9 cellular contexts compared by ENCODE assay signal in the genomic region with DNA sequence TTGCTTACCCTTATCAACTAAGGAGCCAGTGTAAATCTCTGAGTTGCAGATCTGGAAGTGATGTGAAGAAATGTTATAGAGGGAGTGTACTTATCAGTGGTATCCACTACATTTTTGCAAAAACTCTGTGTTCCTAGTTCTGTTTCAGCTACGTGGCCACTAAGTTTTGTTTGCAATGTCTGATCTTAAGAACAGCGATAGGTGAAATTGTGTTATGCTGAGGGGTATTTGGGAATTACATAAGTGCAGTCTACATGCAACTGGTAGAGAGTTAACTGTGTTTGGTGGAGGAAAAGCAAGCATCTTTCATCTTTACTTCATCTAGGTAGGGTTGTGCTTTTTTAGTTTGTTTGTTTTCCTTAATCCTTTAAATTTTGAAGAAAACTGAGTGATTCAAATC.
DNase-seq lines count a peak whose midpoint lies in the region; ATAC-seq and TF ChIP-seq lines count a peak whose summit lies in the region.
"Had no signal": no experiment of that assay in that cellular context is flagged by ENCODE, and none has a peak within 500 bp of the region (broad histone marks: within the 10 kb centered on the region; RNA-seq: fewer than 3 reads in every experiment).

No MANE protein-coding gene starts in this region.

- TF ChIP-seq CTCF in left lung (IDR thresholded peaks at IDR 0.05): no peak

- no peaks in the 10 kb centered on the region for H3K9me3 ChIP-seq in left lung

- H3K4me3 Mint-ChIP-seq in activated T-cell treated with anti-CD3 and anti-CD28 coated beads, Interleukin-2, amount 50 U/mL, for 24 hours: peak overlapping the region; percentile 96
- H3K4me3 Mint-ChIP-seq in activated CD4-positive, alpha-beta memory T cell treated with anti-CD3 and anti-CD28 coated beads, Interleukin-2, amount 10 ng/mL, durations not matched to agents 7 days and 5 days: peak overlapping the region; percentile 98

- intact Hi-C loops in left lung (cut with DNase I): no loop called here

- CTCF ChIA-PET in activated CD4-positive, alpha-beta memory T cell treated with anti-CD3 and anti-CD28 coated beads, Interleukin-2, amount 10 ng/mL, durations not matched to agents 7 days and 5 days (lab: Charles Lee): interaction anchor here (1.1 to 7.7 kb wide), 12 partner anchors 12 to 110 kb away, joined by 3 to 58 read pairs (median 6); no protein-coding TSS in a partner anchor

- peak overlapping the region in 1 of 2 donors; percentile 58 for H3K4me3 ChIP-seq in left lung

- H3K27me3 ChIP-seq in left lung: no peaks in the 10 kb centered on the region

- no peaks in the 10 kb centered on the region for H3K27me3 Mint-ChIP-seq in activated T-cell treated with anti-CD3 and anti-CD28 coated beads, Interleukin-2, amount 50 U/mL, for 24 hours
- H3K27me3 Mint-ChIP-seq in activated CD4-positive, alpha-beta memory T cell treated with anti-CD3 and anti-CD28 coated beads, Interleukin-2, amount 10 ng/mL, durations not matched to agents 7 days and 5 days: no peaks in the 10 kb centered on the region

- peak overlapping the region; percentile 98 for H3K27ac Mint-ChIP-seq in activated T-cell treated with anti-CD3 and anti-CD28 coated beads, Interleukin-2, amount 50 U/mL, for 24 hours
- peak overlapping the region; percentile 93 for H3K27ac Mint-ChIP-seq in activated CD4-positive, alpha-beta memory T cell treated with anti-CD3 and anti-CD28 coated beads, Interleukin-2, amount 10 ng/mL, durations not matched to agents 7 days and 5 days

- DNase-seq in activated T-cell treated with anti-CD3 and anti-CD28 coated beads, Interleukin-2, amount 50 U/mL, for 24 hours: no peak
- DNase-seq in activated T-cell treated with anti-CD3 and anti-CD28 coated beads, Interleukin-2, amount 50 U/mL, for 48 hours: no peak
- DNase-seq in activated CD4-positive, alpha-beta memory T cell treated with anti-CD3 and anti-CD28 coated beads, Interleukin-2, amount 10 ng/mL, durations not matched to agents 7 days and 5 days: no peak
- DNase-seq in left lung: no peak
- DNase-seq: NCI-H2081 had no signal

- H3K36me3 Mint-ChIP-seq in activated T-cell treated with anti-CD3 and anti-CD28 coated beads, Interleukin-2, amount 50 U/mL, for 24 hours (ENCODE audit: low read depth): peaks cover 67% of the 10 kb centered on the region
- peaks cover 67% of the 10 kb centered on the region for H3K36me3 Mint-ChIP-seq in activated CD4-positive, alpha-beta memory T cell treated with anti-CD3 and anti-CD28 coated beads, Interleukin-2, amount 10 ng/mL, durations not matched to agents 7 days and 5 days (ENCODE audit: low read depth)

- POLR2A ChIA-PET in activated CD4-positive, alpha-beta memory T cell treated with anti-CD3 and anti-CD28 coated beads, Interleukin-2, amount 10 ng/mL, durations not matched to agents 7 days and 5 days (lab: Charles Lee): interaction anchor here (0.8 to 11.2 kb wide), 17 partner anchors 13 to 915 kb away, joined by 3 to 255 read pairs (median 8); a partner anchor contains a TSS

- H3K36me3 ChIP-seq in left lung: no peaks in the 10 kb centered on the region

- no peaks in the 10 kb centered on the region for H3K9me3 Mint-ChIP-seq in activated T-cell treated with anti-CD3 and anti-CD28 coated beads, Interleukin-2, amount 50 U/mL, for 24 hours
- H3K9me3 Mint-ChIP-seq in activated CD4-positive, alpha-beta memory T cell treated with anti-CD3 and anti-CD28 coated beads, Interleukin-2, amount 10 ng/mL, durations not matched to agents 7 days and 5 days: no peaks in the 10 kb centered on the region

- H3K4me1 Mint-ChIP-seq in activated T-cell treated with anti-CD3 and anti-CD28 coated beads, Interleukin-2, amount 50 U/mL, for 24 hours (ENCODE audit: low read depth): peaks cover 75% of the 10 kb centered on the region
- H3K4me1 Mint-ChIP-seq in activated CD4-positive, alpha-beta memory T cell treated with anti-CD3 and anti-CD28 coated beads, Interleukin-2, amount 10 ng/mL, durations not matched to agents 7 days and 5 days: peaks cover 47% of the 10 kb centered on the region

- H3K27ac ChIP-seq in left lung (peak overlapping the region; percentile 82 to 92), temporal lobe (ENCODE audit: low read depth, low read length) (peak overlapping the region; percentile 73)

- peaks cover 24 to 80% of the 10 kb centered on the region in 2 donors for H3K4me1 ChIP-seq in left lung

- ATAC-seq in left lung (no peak), GM18858 (IDR thresholded peaks at IDR 0.05; ENCODE audit: unreplicated experiment) (no peak), HG03097 (IDR thresholded peaks at IDR 0.05; ENCODE audit: low FRiP score, unreplicated experiment) (no peak), GM21825 (IDR thresholded peaks at IDR 0.05; ENCODE audit: unreplicated experiment) (no peak)
